In the genomic region with DNA sequence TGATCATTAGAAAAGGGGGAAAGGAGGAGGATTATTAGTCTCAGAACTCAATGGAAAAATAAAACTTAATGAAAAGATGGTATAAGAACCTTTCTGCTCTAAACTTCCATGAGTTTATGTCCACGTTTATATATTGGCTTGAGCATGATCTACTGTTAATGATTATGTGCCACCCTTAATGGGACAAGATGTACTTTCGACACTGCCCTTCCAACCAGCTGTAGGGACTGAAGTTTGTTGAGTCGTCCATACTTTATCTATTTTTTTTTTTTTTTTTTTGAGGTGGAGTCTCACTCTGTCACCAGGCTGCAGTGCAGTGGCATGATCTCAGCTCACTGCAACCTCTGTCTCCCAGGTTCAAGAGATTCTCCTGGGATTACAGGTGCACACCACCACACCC, we compare ENCODE assay signal across 1 cellular context.
TF ChIP-seq lines count a peak whose summit lies in the region.

No MANE protein-coding gene starts in this region.

TF ChIP-seq in H1, 55 proteins besides CTCF, POLR2A, EP300 and RAD21:
- TF ChIP-seq GTF2F1 (IDR thresholded peaks at IDR 0.05; ENCODE audit: borderline replicate concordance, low read depth, low read length) (no peak), NRF1 (IDR thresholded peaks at IDR 0.05; ENCODE audit: low read depth, low read length) (no peak), CREB1 (IDR thresholded peaks at IDR 0.05) (no peak), SIX5 (IDR thresholded peaks at IDR 0.05; ENCODE audit: low read depth, low read length) (no peak), PHF8 (conservative IDR thresholded peaks at IDR 0.05; ENCODE audit: low read depth, low read length) (no peak), HDAC2 (IDR thresholded peaks at IDR 0.05; ENCODE audit: borderline replicate concordance in 1 of 2, low read depth in 2 of 2, low read length in 2 of 2) (no peak)
- TF ChIP-seq, protein P1, sequence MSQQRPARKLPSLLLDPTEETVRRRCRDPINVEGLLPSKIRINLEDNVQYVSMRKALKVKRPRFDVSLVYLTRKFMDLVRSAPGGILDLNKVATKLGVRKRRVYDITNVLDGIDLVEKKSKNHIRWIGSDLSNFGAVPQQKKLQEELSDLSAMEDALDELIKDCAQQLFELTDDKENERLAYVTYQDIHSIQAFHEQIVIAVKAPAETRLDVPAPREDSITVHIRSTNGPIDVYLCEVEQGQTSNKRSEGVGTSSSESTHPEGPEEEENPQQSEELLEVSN (IDR thresholded peaks at IDR 0.05) = no peak
- TF ChIP-seq, protein P2, sequence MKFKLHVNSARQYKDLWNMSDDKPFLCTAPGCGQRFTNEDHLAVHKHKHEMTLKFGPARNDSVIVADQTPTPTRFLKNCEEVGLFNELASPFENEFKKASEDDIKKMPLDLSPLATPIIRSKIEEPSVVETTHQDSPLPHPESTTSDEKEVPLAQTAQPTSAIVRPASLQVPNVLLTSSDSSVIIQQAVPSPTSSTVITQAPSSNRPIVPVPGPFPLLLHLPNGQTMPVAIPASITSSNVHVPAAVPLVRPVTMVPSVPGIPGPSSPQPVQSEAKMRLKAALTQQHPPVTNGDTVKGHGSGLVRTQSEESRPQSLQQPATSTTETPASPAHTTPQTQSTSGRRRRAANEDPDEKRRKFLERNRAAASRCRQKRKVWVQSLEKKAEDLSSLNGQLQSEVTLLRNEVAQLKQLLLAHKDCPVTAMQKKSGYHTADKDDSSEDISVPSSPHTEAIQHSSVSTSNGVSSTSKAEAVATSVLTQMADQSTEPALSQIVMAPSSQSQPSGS (IDR thresholded peaks at IDR 0.05; ENCODE audit: low read length) = no peak
